In the genomic region with DNA sequence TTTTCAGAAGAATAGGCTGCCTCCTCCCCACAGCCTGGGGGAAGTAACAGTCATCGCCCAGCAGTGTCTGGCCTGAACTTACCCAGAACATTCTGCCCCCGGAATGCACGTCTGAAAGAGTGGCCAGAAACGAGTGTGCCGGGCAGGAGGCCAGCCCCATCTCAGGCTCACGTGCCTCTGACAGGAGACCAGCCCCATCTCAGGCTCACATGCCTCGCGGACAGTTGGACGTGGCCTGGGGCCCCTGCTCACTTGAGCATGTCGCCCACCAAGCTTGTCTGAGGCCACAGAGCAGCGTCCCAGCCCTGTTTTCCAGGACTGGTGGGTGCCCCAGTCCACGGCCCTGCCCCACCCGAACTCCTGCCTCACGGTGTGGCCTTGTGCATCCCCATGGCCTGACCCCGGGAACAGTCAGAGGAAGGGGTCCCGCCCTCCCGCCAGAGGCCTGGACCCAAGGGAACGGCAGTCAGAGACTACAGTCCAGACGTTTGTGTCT, we compare ENCODE assay signal across 2 cellular contexts.
TF ChIP-seq lines count a peak whose summit lies in the region.

No MANE protein-coding gene starts in this region.

TF ChIP-seq in IMR-90, 13 proteins besides CTCF, POLR2A, EP300 and RAD21:
- TF ChIP-seq CEBPB (IDR thresholded peaks at IDR 0.05; ENCODE audit: low read depth, low read length), result no peak
- no peak for TF ChIP-seq FOS (IDR thresholded peaks at IDR 0.05; ENCODE audit: low read depth, low read length)
- no peak for TF ChIP-seq RFX5 (IDR thresholded peaks at IDR 0.05; ENCODE audit: low read depth, low read length)
- TF ChIP-seq CHD1 (IDR thresholded peaks at IDR 0.05; ENCODE audit: low read depth, low read length), result no peak
- TF ChIP-seq MAFK (IDR thresholded peaks at IDR 0.05; ENCODE audit: low read depth, low read length), result no peak
- TF ChIP-seq MXI1 (IDR thresholded peaks at IDR 0.05; ENCODE audit: borderline replicate concordance, low read depth, low read length), result peak; percentile 83; the same call in 1 of the 2 replicates
- peak; percentile 100 for TF ChIP-seq BHLHE40 (IDR thresholded peaks at IDR 0.05; ENCODE audit: low read depth, low read length)
- no peak for TF ChIP-seq ELK1 (IDR thresholded peaks at IDR 0.05; ENCODE audit: borderline replicate concordance, low read depth, low read length)
- TF ChIP-seq, protein P1, sequence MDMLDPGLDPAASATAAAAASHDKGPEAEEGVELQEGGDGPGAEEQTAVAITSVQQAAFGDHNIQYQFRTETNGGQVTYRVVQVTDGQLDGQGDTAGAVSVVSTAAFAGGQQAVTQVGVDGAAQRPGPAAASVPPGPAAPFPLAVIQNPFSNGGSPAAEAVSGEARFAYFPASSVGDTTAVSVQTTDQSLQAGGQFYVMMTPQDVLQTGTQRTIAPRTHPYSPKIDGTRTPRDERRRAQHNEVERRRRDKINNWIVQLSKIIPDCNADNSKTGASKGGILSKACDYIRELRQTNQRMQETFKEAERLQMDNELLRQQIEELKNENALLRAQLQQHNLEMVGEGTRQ (IDR thresholded peaks at IDR 0.05; ENCODE audit: low read depth, low read length), result peak; percentile 84
- TF ChIP-seq MAZ (IDR thresholded peaks at IDR 0.05; ENCODE audit: borderline replicate concordance, low read depth, low read length), result no peak
- no peak for TF ChIP-seq RCOR1 (IDR thresholded peaks at IDR 0.05; ENCODE audit: insufficient replicate concordance, low read length)
TF ChIP-seq in IMR-90: peak in this region for 3.

TF ChIP-seq in endothelial cell of umbilical vein, 7 proteins besides CTCF, POLR2A, EP300 and RAD21:
- no peak for TF ChIP-seq GATA2 (IDR thresholded peaks at IDR 0.05; ENCODE audit: insufficient read depth, insufficient read length, low read depth, low read length)
- TF ChIP-seq POLR2AphosphoS5 (IDR thresholded peaks at IDR 0.05; ENCODE audit: insufficient read depth, low read depth, low read length), result no peak
- TF ChIP-seq, protein P2, sequence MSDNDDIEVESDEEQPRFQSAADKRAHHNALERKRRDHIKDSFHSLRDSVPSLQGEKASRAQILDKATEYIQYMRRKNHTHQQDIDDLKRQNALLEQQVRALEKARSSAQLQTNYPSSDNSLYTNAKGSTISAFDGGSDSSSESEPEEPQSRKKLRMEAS (IDR thresholded peaks at IDR 0.05; ENCODE audit: insufficient read depth, insufficient read length), result no peak
- no peak for TF ChIP-seq EZH2 (IDR thresholded peaks at IDR 0.05; ENCODE audit: borderline replicate concordance, low read depth, low read length, severe bottlenecking)
- no peak for TF ChIP-seq FOS (IDR thresholded peaks at IDR 0.05; ENCODE audit: borderline replicate concordance, insufficient read depth, low read length)
- no peak for TF ChIP-seq MYC (IDR thresholded peaks at IDR 0.05; ENCODE audit: low read depth, low read length)
- TF ChIP-seq JUN (IDR thresholded peaks at IDR 0.05; ENCODE audit: borderline replicate concordance, insufficient read depth, insufficient read length, low read depth), result no peak
